ENCODE assay signal across 8 cellular contexts in the genomic region with DNA sequence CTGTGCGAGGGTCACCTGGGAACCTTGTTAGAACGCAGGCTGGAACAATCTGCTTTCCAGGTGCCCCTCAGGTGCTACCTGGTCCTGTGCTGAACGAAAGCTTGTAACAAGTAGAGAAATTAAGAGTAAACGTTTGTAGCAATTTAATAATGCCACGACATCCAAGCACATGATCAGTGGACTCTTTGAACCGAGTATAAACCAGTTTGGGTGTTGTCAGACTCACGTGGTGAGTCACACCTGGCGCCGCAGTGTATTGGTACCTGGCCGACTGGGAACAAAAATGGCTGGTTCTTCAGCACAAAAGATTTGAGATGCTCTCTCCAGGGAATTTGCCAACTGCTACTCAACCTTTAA. TPM values are rescaled to one million over a fixed set of nuclear protein-coding genes. Genes with fewer than 3 reads are reported as not detected.
DNase-seq lines count a peak whose midpoint lies in the region; ATAC-seq, FAIRE-seq and TF ChIP-seq lines count a peak whose summit lies in the region.

No MANE protein-coding gene starts in this region.

- FAIRE-seq in pancreas (lab: Jason Lieb, UNC), result no peak
- FAIRE-seq in GM12891 (lab: Jason Lieb, UNC), result no peak

- TF ChIP-seq CTCF in pancreas (IDR thresholded peaks at IDR 0.05), result no peak

- intact Hi-C loops in pancreas (cut with DNase I), result loop anchor here in 2 of 3 donors (10.0 kb wide), 2 partner anchors 122 to 198 kb away; no protein-coding TSS in a partner anchor

- H3K27ac ChIP-seq in esophagus (ENCODE audit: low read depth in 2 of 2, low read length in 1 of 2) (peak overlapping the region; percentile 88 to 93), pancreas (peak overlapping the region; percentile 77 to 98 (median 88))

- no peaks in the 10 kb centered on the region for H3K9me3 ChIP-seq in esophagus (ENCODE audit: control insufficient read depth in 2 of 2, insufficient read depth in 1 of 2, low read depth in 1 of 2, low read length in 1 of 2)
- no peaks in the 10 kb centered on the region for H3K9me3 ChIP-seq in pancreas

- H3K4me1 ChIP-seq in esophagus (ENCODE audit: control insufficient read depth in 2 of 2, insufficient read depth in 2 of 2, low read length in 1 of 2), result peaks cover 3 to 5% of the 10 kb centered on the region in 2 donors
- H3K4me1 ChIP-seq in pancreas, result peaks cover 5 to 16% (median 8%) of the 10 kb centered on the region in 3 donors

- whole genome bisulfite sequencing in esophagus, 2 donors, result 18 to 19% methylated on average over 10 of the region's 10 CpGs
- WGBS in pancreas, 2 donors, result 7 to 11% methylated on average over 10 of the region's 10 CpGs

- no peaks in the 10 kb centered on the region for H3K36me3 ChIP-seq in esophagus (ENCODE audit: control insufficient read depth in 2 of 2, insufficient read depth in 2 of 2, low read length in 1 of 2)
- no peaks in the 10 kb centered on the region for H3K36me3 ChIP-seq in pancreas

- H3K4me3 ChIP-seq in esophagus (ENCODE audit: low read depth in 1 of 2, low read length in 2 of 2), result peak overlapping the region; percentile 54 to 65
- peak overlapping the region in 3 of 4 donors; percentile 62 to 95 (median 95) for H3K4me3 ChIP-seq in pancreas

- peak; percentile 34 for DNase-seq in DMS79 treated with DMSO at 0.1 percent for 48 hours (lab: John Stamatoyannopoulos, UW)
- peak; percentile 68 for DNase-seq in NCI-H345 treated with DMSO at 0.1 percent for 48 hours (lab: John Stamatoyannopoulos, UW; ENCODE audit: unreplicated experiment)
- DNase-seq in pancreas, result peak; percentile 67 to 79 (median 70)
- no peak for DNase-seq in SKM-1 (lab: John Stamatoyannopoulos, UW; ENCODE audit: unreplicated experiment)
- no peak for DNase-seq in GM12891 (ENCODE audit: insufficient read length, low spot score)
- DNase-seq in nucleus accumbens (lab: John Stamatoyannopoulos, UW), result no peak
- no peak for DNase-seq in G401 (ENCODE audit: low spot score)

- in situ Hi-C loops in G401 (cut with HindIII; ENCODE audit: low sequenced_read_pairs), result no loop called here

- peak; percentile 54 to 72 (median 62) for ATAC-seq in pancreas

- no peak for TF ChIP-seq POLR2A in GM12891 (IDR thresholded peaks at IDR 0.05; ENCODE audit: low read depth, low read length)

- peaks cover 0 to 3% of the 10 kb centered on the region in 2 donors for H3K27me3 ChIP-seq in esophagus (ENCODE audit: control insufficient read depth in 1 of 2, insufficient read depth in 2 of 2, low read length in 2 of 2)
- H3K27me3 ChIP-seq in pancreas, result no peaks in the 10 kb centered on the region

TF ChIP-seq in GM12891, 5 proteins besides CTCF, POLR2A, EP300 and RAD21:
- TF ChIP-seq PAX5 (IDR thresholded peaks at IDR 0.05; ENCODE audit: insufficient read depth, low read length, severe bottlenecking) (no peak), TAF1 (IDR thresholded peaks at IDR 0.05; ENCODE audit: low read depth, low read length) (no peak), POU2F2 (IDR thresholded peaks at IDR 0.05; ENCODE audit: low read depth, low read length) (no peak), POLR2AphosphoS5 (IDR thresholded peaks at IDR 0.05; ENCODE audit: low read depth, low read length) (no peak), SPI1 (IDR thresholded peaks at IDR 0.05; ENCODE audit: low read depth, low read length) (no peak)

RNA-seq across cellular contexts. Expression of gene MYO10, which starts 0.9 kb away (rescaled TPM):
- 1 to 10 TPM; 5.8 to 5.9 TPM for polyA plus RNA-seq in esophagus
- 10 to 100 TPM; 23.8 to 47.3 (median 38.6) TPM for total RNA-seq in pancreas
- 10 to 100 TPM; 11.5 to 17.5 TPM for polyA plus RNA-seq in pancreas
- 0.03 TPM for polyA plus RNA-seq in GM12891 (2012; ENCODE audit: low read depth, missing spikeins)
- 0.17 TPM in 1 of 2 replicates, not detected in the other for total RNA-seq in G401 (2014; rRNA removed; shearing (Covaris generic))

Comparison
In these comparisons a context has a peak if more than half of its experiments do, and no peak if none do; other contexts are left out.
1. DNase-seq: peak in DMS79 treated with DMSO at 0.1 percent for 48 hours (single experiment), NCI-H345 treated with DMSO at 0.1 percent for 48 hours (single experiment) and pancreas (6 of 6); none in SKM-1 (single experiment), GM12891 (single experiment), nucleus accumbens (0 of 56) and G401 (single experiment).
2. RNA of gene MYO10, which starts 0.9 kb away (total RNA-seq): 23.8 to 47.3 TPM in pancreas; 0.17 TPM in G401; every median in the first group is over 10 times any median in the second.